In genomic region chr3:110754207-110754916, GRCh38 we compare ENCODE assay signal across 21 cellular contexts.
"Had no signal": no experiment of that assay in that cellular context is flagged by ENCODE, and none has a peak within 500 bp of the region (broad histone marks: within the 10 kb centered on the region; RNA-seq: fewer than 3 reads in every experiment).

No MANE protein-coding gene starts in this region.

- H3K36me3 ChIP-seq: heart left ventricle, prostate gland, upper lobe of right lung had no signal

- H3K4me1 ChIP-seq: heart left ventricle, prostate gland, upper lobe of right lung had no signal

- H3K27ac ChIP-seq: epithelial cell of prostate, heart left ventricle, prostate gland, upper lobe of right lung had no signal

- H3K9me3 ChIP-seq: heart left ventricle, prostate gland, upper lobe of right lung had no signal

- H3K27me3 ChIP-seq: heart left ventricle, upper lobe of right lung had no signal

- H3K4me3 Mint-ChIP-seq: activated CD8-positive, alpha-beta memory T cell treated with anti-CD3 and anti-CD28 coated beads, Interleukin-2, amount 10 ng/mL, durations not matched to agents 7 days and 5 days; activated naive CD4-positive, alpha-beta T cell treated with anti-CD3 and anti-CD28 coated beads for 36 hours; activated naive CD8-positive, alpha-beta T cell treated with anti-CD3 and anti-CD28 coated beads, Interleukin-2, amount 50 U/mL, for 24 hours; dendritic cell treated with granulocyte-macrophage colony-stimulating factor and Interleukin-4, amounts not matched to agents 40 ng/mL and 50 ng/mL, for 4 days; immature natural killer cell; naive B cell; stimulated activated naive CD8-positive, alpha-beta T cell treated with anti-CD3 and anti-CD28 coated beads, Interleukin-15, amount 100 ng/mL, for 72 hours had no signal

- H3K4me3 ChIP-seq: heart left ventricle, lung, prostate gland, upper lobe of right lung had no signal

- H3K4me1 Mint-ChIP-seq: activated CD8-positive, alpha-beta memory T cell treated with anti-CD3 and anti-CD28 coated beads, Interleukin-2, amount 10 ng/mL, durations not matched to agents 7 days and 5 days; activated naive CD8-positive, alpha-beta T cell treated with anti-CD3 and anti-CD28 coated beads, Interleukin-2, amount 50 U/mL, for 24 hours; immature natural killer cell; naive B cell; stimulated activated naive CD8-positive, alpha-beta T cell treated with anti-CD3 and anti-CD28 coated beads, Interleukin-15, amount 100 ng/mL, for 72 hours had no signal

- FAIRE-seq: frontal cortex had no signal

- H3K27ac Mint-ChIP-seq: activated CD8-positive, alpha-beta memory T cell treated with anti-CD3 and anti-CD28 coated beads, Interleukin-2, amount 10 ng/mL, durations not matched to agents 7 days and 5 days; activated naive CD4-positive, alpha-beta T cell treated with anti-CD3 and anti-CD28 coated beads for 36 hours; activated naive CD8-positive, alpha-beta T cell treated with anti-CD3 and anti-CD28 coated beads, Interleukin-2, amount 50 U/mL, for 24 hours; activated T-helper 2 cell treated with anti-CD3 and anti-CD28 coated beads, Interferon-gamma antibody, Interleukin-2, Interleukin-4, amounts not matched to agents 10 μg/mL and 5 μg/mL and 100 μg/mL, durations not matched to agents 14 hours and 24 hours and 36 hours; dendritic cell treated with granulocyte-macrophage colony-stimulating factor and Interleukin-4, amounts not matched to agents 40 ng/mL and 50 ng/mL, for 4 days; immature natural killer cell; naive B cell; stimulated activated naive CD8-positive, alpha-beta T cell treated with anti-CD3 and anti-CD28 coated beads, Interleukin-15, amount 100 ng/mL, for 72 hours had no signal

- H3K36me3 Mint-ChIP-seq: activated CD8-positive, alpha-beta memory T cell treated with anti-CD3 and anti-CD28 coated beads, Interleukin-2, amount 10 ng/mL, durations not matched to agents 7 days and 5 days; immature natural killer cell; naive B cell had no signal

- H3K27me3 Mint-ChIP-seq: activated CD8-positive, alpha-beta memory T cell treated with anti-CD3 and anti-CD28 coated beads, Interleukin-2, amount 10 ng/mL, durations not matched to agents 7 days and 5 days; dendritic cell treated with granulocyte-macrophage colony-stimulating factor and Interleukin-4, amounts not matched to agents 40 ng/mL and 50 ng/mL, for 4 days; stimulated activated naive CD8-positive, alpha-beta T cell treated with anti-CD3 and anti-CD28 coated beads, Interleukin-15, amount 100 ng/mL, for 72 hours had no signal

- DNase-seq: activated CD4-positive, alpha-beta T cell treated with anti-CD3 and anti-CD28 coated beads, Interleukin-2, amount 50 U/mL, for 48 hours; activated CD4-positive, CD25-positive, alpha-beta regulatory T cell treated with anti-CD3 and anti-CD28 coated beads, Interleukin-2, amount 50 U/mL, for 72 hours; activated CD8-positive, alpha-beta memory T cell treated with anti-CD3 and anti-CD28 coated beads, Interleukin-2, amount 10 ng/mL, durations not matched to agents 7 days and 5 days; activated naive CD4-positive, alpha-beta T cell treated with anti-CD3 and anti-CD28 coated beads for 36 hours; activated naive CD8-positive, alpha-beta T cell treated with anti-CD3 and anti-CD28 coated beads, Interleukin-2, amount 50 U/mL, for 24 hours; activated T-cell treated with anti-CD3 and anti-CD28 coated beads, Interleukin-2, amount 50 U/mL, for 1 hour; aorta; cerebellar nuclear complex; effector memory CD4-positive, alpha-beta T cell; heart left ventricle; immature natural killer cell; naive B cell; stimulated activated naive CD8-positive, alpha-beta T cell treated with anti-CD3 and anti-CD28 coated beads, Interleukin-15, amount 100 ng/mL, for 72 hours; upper lobe of right lung had no signal

- H3K9me3 Mint-ChIP-seq: activated naive CD4-positive, alpha-beta T cell treated with anti-CD3 and anti-CD28 coated beads for 36 hours; activated naive CD8-positive, alpha-beta T cell treated with anti-CD3 and anti-CD28 coated beads, Interleukin-2, amount 50 U/mL, for 24 hours; activated T-helper 2 cell treated with anti-CD3 and anti-CD28 coated beads, Interferon-gamma antibody, Interleukin-2, Interleukin-4, amounts not matched to agents 10 μg/mL and 5 μg/mL and 100 μg/mL, durations not matched to agents 14 hours and 24 hours and 36 hours; immature natural killer cell; stimulated activated naive CD8-positive, alpha-beta T cell treated with anti-CD3 and anti-CD28 coated beads, Interleukin-15, amount 100 ng/mL, for 72 hours had no signal

- ATAC-seq: activated CD8-positive, alpha-beta memory T cell treated with anti-CD3 and anti-CD28 coated beads, Interleukin-2, amount 10 ng/mL, durations not matched to agents 7 days and 5 days; activated naive CD8-positive, alpha-beta T cell treated with anti-CD3 and anti-CD28 coated beads, Interleukin-2, amount 50 U/mL, for 24 hours; heart left ventricle; sciatic nerve; stimulated activated naive CD8-positive, alpha-beta T cell treated with anti-CD3 and anti-CD28 coated beads, Interleukin-15, amount 100 ng/mL, for 72 hours; upper lobe of right lung had no signal
